In genomic region chr11:116618461-116618860, GRCh38 we compare ENCODE assay signal across 31 cellular contexts.
"Had no signal": no experiment of that assay in that cellular context is flagged by ENCODE, and none has a peak within 500 bp of the region (broad histone marks: within the 10 kb centered on the region; RNA-seq: fewer than 3 reads in every experiment).

No MANE protein-coding gene starts in this region.

- H3K27ac ChIP-seq: ascending aorta, cardiac muscle cell, SJCRH30, SK-N-MC had no signal

- H3K36me3 Mint-ChIP-seq: activated naive CD4-positive, alpha-beta T cell treated with anti-CD3 and anti-CD28 coated beads, Interleukin-2, amount 50 U/mL, for 24 hours; activated naive CD8-positive, alpha-beta T cell treated with anti-CD3 and anti-CD28 coated beads, Interleukin-2, amount 10 ng/mL, durations not matched to agents 7 days and 5 days; WTC11 had no signal

- ATAC-seq: activated CD4-positive, alpha-beta T cell treated with anti-CD3 and anti-CD28 coated beads for 36 hours; activated CD4-positive, CD25-positive, alpha-beta regulatory T cell treated with anti-CD3 and anti-CD28 coated beads, Interleukin-2, amount 50 U/mL, for 24 hours; activated CD8-positive, alpha-beta T cell treated with anti-CD3 and anti-CD28 coated beads, Interleukin-2, amount 10 ng/mL, durations not matched to agents 7 days and 5 days; Panc1; WTC11 had no signal

- H3K4me1 Mint-ChIP-seq: activated CD4-positive, alpha-beta T cell treated with anti-CD3 and anti-CD28 coated beads for 36 hours; activated CD4-positive, alpha-beta T cell treated with anti-CD3 and anti-CD28 coated beads, Interleukin-2, amount 10 ng/mL, durations not matched to agents 7 days and 5 days; activated naive CD4-positive, alpha-beta T cell treated with anti-CD3 and anti-CD28 coated beads, Interleukin-2, amount 50 U/mL, for 24 hours; activated naive CD8-positive, alpha-beta T cell treated with anti-CD3 and anti-CD28 coated beads, Interleukin-2, amount 10 ng/mL, durations not matched to agents 7 days and 5 days; central memory CD8-positive, alpha-beta T cell; WTC11 had no signal

- H3K4me3 Mint-ChIP-seq: activated CD4-positive, alpha-beta T cell treated with anti-CD3 and anti-CD28 coated beads for 36 hours; activated CD4-positive, alpha-beta T cell treated with anti-CD3 and anti-CD28 coated beads, Interleukin-2, amount 10 ng/mL, durations not matched to agents 7 days and 5 days; activated CD8-positive, alpha-beta T cell treated with anti-CD3 and anti-CD28 coated beads, Interleukin-2, amount 10 ng/mL, durations not matched to agents 7 days and 5 days; activated naive CD4-positive, alpha-beta T cell treated with anti-CD3 and anti-CD28 coated beads, Interleukin-2, amount 50 U/mL, for 24 hours; activated naive CD8-positive, alpha-beta T cell treated with anti-CD3 and anti-CD28 coated beads, Interleukin-2, amount 10 ng/mL, durations not matched to agents 7 days and 5 days; activated T-cell treated with anti-CD3 and anti-CD28 coated beads, Interleukin-2, amount 50 U/mL, for 24 hours; central memory CD8-positive, alpha-beta T cell; T-helper 1 cell treated with Interleukin-12 subunit alpha and Interleukin-12 subunit beta and Interleukin-4 antibody, amounts not matched to agents 30 μg/mL and 1 μg/mL, for 36 hours; T-helper 2 cell treated with Interferon-gamma antibody and Interleukin-4, amounts not matched to agents 5 μg/mL and 100 μg/mL, for 36 hours; WTC11 had no signal

- H3K27ac Mint-ChIP-seq: activated CD4-positive, alpha-beta T cell treated with anti-CD3 and anti-CD28 coated beads for 36 hours; activated CD4-positive, alpha-beta T cell treated with anti-CD3 and anti-CD28 coated beads, Interleukin-2, amount 10 ng/mL, durations not matched to agents 7 days and 5 days; activated CD8-positive, alpha-beta T cell treated with anti-CD3 and anti-CD28 coated beads, Interleukin-2, amount 10 ng/mL, durations not matched to agents 7 days and 5 days; activated naive CD4-positive, alpha-beta T cell treated with anti-CD3 and anti-CD28 coated beads, Interleukin-2, amount 50 U/mL, for 24 hours; activated naive CD8-positive, alpha-beta T cell treated with anti-CD3 and anti-CD28 coated beads, Interleukin-2, amount 10 ng/mL, durations not matched to agents 7 days and 5 days; activated T-cell treated with anti-CD3 and anti-CD28 coated beads, Interleukin-2, amount 50 U/mL, for 24 hours; activated T-helper 2 cell treated with anti-CD3 and anti-CD28 coated beads, Interferon-gamma antibody, Interleukin-2, Interleukin-4, amounts not matched to agents 10 μg/mL and 5 μg/mL and 100 μg/mL, durations not matched to agents 14 hours and 24 hours and 36 hours; T-helper 1 cell treated with Interleukin-12 subunit alpha and Interleukin-12 subunit beta and Interleukin-4 antibody, amounts not matched to agents 30 μg/mL and 1 μg/mL, for 36 hours; T-helper 2 cell treated with Interferon-gamma antibody and Interleukin-4, amounts not matched to agents 5 μg/mL and 100 μg/mL, for 36 hours; WTC11 had no signal

- DNase-seq: activated CD4-positive, alpha-beta T cell treated with anti-CD3 and anti-CD28 coated beads for 36 hours; activated CD4-positive, alpha-beta T cell treated with anti-CD3 and anti-CD28 coated beads, Interleukin-2, amount 10 ng/mL, durations not matched to agents 7 days and 5 days; activated CD4-positive, alpha-beta T cell treated with anti-CD3 and anti-CD28 coated beads, Interleukin-2, amount 50 U/mL, for 48 hours; activated CD8-positive, alpha-beta T cell treated with anti-CD3 and anti-CD28 coated beads, Interleukin-2, amount 10 ng/mL, durations not matched to agents 7 days and 5 days; activated gamma-delta T cell; activated naive CD4-positive, alpha-beta T cell treated with Interleukin-2 at 50 U/mL for 16 hours; activated naive CD8-positive, alpha-beta T cell treated with anti-CD3 and anti-CD28 coated beads, Interleukin-2, amount 10 ng/mL, durations not matched to agents 7 days and 5 days; activated T-cell treated with anti-CD3 and anti-CD28 coated beads, Interleukin-2, amount 50 U/mL, for 24 hours; amygdala; Kasumi-1; KG1; MG63; NCI-H1048; NCI-H1436 treated with DMSO at 0.1 percent for 48 hours; NCI-H1694 treated with DMSO at 0.1 percent for 48 hours; NCI-H2029; NCI-H345; NCI-H524 treated with DMSO at 0.1 percent for 48 hours; SHP77; SJCRH30 had no signal

- H3K4me3 ChIP-seq: ascending aorta, cardiac muscle cell, MG63, SJCRH30, SK-N-MC had no signal

- H3K9me3 Mint-ChIP-seq: activated naive CD8-positive, alpha-beta T cell treated with anti-CD3 and anti-CD28 coated beads, Interleukin-2, amount 10 ng/mL, durations not matched to agents 7 days and 5 days; activated T-cell treated with anti-CD3 and anti-CD28 coated beads, Interleukin-2, amount 50 U/mL, for 24 hours; activated T-helper 2 cell treated with anti-CD3 and anti-CD28 coated beads, Interferon-gamma antibody, Interleukin-2, Interleukin-4, amounts not matched to agents 10 μg/mL and 5 μg/mL and 100 μg/mL, durations not matched to agents 14 hours and 24 hours and 36 hours; central memory CD8-positive, alpha-beta T cell; T-helper 1 cell treated with Interleukin-12 subunit alpha and Interleukin-12 subunit beta and Interleukin-4 antibody, amounts not matched to agents 30 μg/mL and 1 μg/mL, for 36 hours; T-helper 2 cell treated with Interferon-gamma antibody and Interleukin-4, amounts not matched to agents 5 μg/mL and 100 μg/mL, for 36 hours had no signal
